11 cellular contexts compared by ENCODE assay signal in genomic region chr4:85842540-85842939, GRCh38.
DNase-seq lines count a peak whose midpoint lies in the region; ATAC-seq, FAIRE-seq and TF ChIP-seq lines count a peak whose summit lies in the region.
"Had no signal": no experiment of that assay in that cellular context is flagged by ENCODE, and none has a peak within 500 bp of the region (broad histone marks: within the 10 kb centered on the region; RNA-seq: fewer than 3 reads in every experiment).

No MANE protein-coding gene starts in this region.

- no peak overlapping the region for H3K18ac ChIP-seq in H1 (ENCODE audit: extremely low read depth, low read length)

- no peaks in the 10 kb centered on the region for H3K4me1 ChIP-seq in H1 (replicated peaks in 1 of 4; ENCODE audit: control insufficient read depth in 3 of 4, insufficient read depth in 4 of 4, low read length in 3 of 4)
- peaks cover 11% of the 10 kb centered on the region for H3K4me1 ChIP-seq in osteoblast (ENCODE audit: insufficient read depth, low read length)
- H3K4me1 ChIP-seq: HAP-1 had no signal

- no peaks in the 10 kb centered on the region for H3K79me2 ChIP-seq in H1 (ENCODE audit: control insufficient read depth in 1 of 2, insufficient read depth in 2 of 2, low read length in 2 of 2)
- H3K79me2 ChIP-seq in osteoblast (ENCODE audit: insufficient read depth, low read length) = peaks cover 51% of the 10 kb centered on the region

- no peak for TF ChIP-seq RAD21 in H1 (IDR thresholded peaks at IDR 0.05 in 1 of 2, conservative IDR thresholded peaks at IDR 0.05 in 1 of 2; ENCODE audit: low read depth in 2 of 2, low read length in 2 of 2)

- TF ChIP-seq CTCF in H1 (IDR thresholded peaks at IDR 0.05; ENCODE audit: control extremely low read depth in 1 of 3, insufficient read depth in 1 of 3, low read depth in 1 of 3, low read length in 3 of 3) (no peak), osteoblast (IDR thresholded peaks at IDR 0.05; ENCODE audit: extremely low read depth, low read depth, low read length) (no peak), D721Med (IDR thresholded peaks at IDR 0.05; ENCODE audit: insufficient read depth, missing control alignments) (no peak)

- H3K36me3 ChIP-seq in H1 (ENCODE audit: control insufficient read depth in 2 of 4, insufficient read depth in 4 of 4, low read length in 3 of 4) = no peaks in the 10 kb centered on the region
- H3K36me3 ChIP-seq in osteoblast (ENCODE audit: insufficient read depth, low read length) = no peaks in the 10 kb centered on the region
- H3K36me3 ChIP-seq: HAP-1 had no signal

- H2AFZ ChIP-seq in H1 (ENCODE audit: low read length) = peak overlapping the region; percentile 91; the same call in 1 of the 2 replicates
- H2AFZ ChIP-seq in osteoblast (ENCODE audit: low read length) = no peak overlapping the region

- DNase-seq in GF-D8 (lab: John Stamatoyannopoulos, UW) (peak; percentile 37), NCI-H69 (lab: John Stamatoyannopoulos, UW) (peak; percentile 24), H1 (ENCODE audit: low read depth in 1 of 2, low spot score in 2 of 2) (no peak), osteoblast (ENCODE audit: insufficient read length, low spot score, missing footprints) (no peak), left lobe of liver (ENCODE audit: low spot score) (no peak), D721Med (ENCODE audit: insufficient read length, low spot score) (no peak)
- DNase-seq in activated CD4-positive, alpha-beta T cell treated with anti-CD3 and anti-CD28 coated beads for 1 hour = no peak
- DNase-seq in stimulated activated CD4-positive, alpha-beta T cell treated with anti-CD3 and anti-CD28 coated beads, Interleukin-2, amount 100 ng/mL, for 48 hours = no peak
- DNase-seq: activated CD4-positive, alpha-beta T cell treated with anti-CD3 and anti-CD28 coated beads, Interleukin-2, amount 50 U/mL, for 4 hours; erythroblast had no signal

- CTCF ChIA-PET in H1 (lab: Charles Lee; ENCODE audit: partially characterized antibody) = no interaction called here

- no peak overlapping the region for H3K23ac ChIP-seq in H1 (ENCODE audit: insufficient read length)

- no peak overlapping the region for H4K5ac ChIP-seq in H1 (ENCODE audit: insufficient read length, low read depth, low read length)

- no peak for TF ChIP-seq POLR2A in H1 (IDR thresholded peaks at IDR 0.05; ENCODE audit: control extremely low read depth in 1 of 2, low read depth in 2 of 2, low read length in 2 of 2)

- POLR2A ChIA-PET in H1 (lab: Charles Lee; ENCODE audit: partially characterized antibody) = no interaction called here

- no peaks in the 10 kb centered on the region for H3K9me3 ChIP-seq in H1 (ENCODE audit: insufficient read depth in 2 of 2, low read depth in 1 of 2, low read length in 1 of 2)
- no peaks in the 10 kb centered on the region for H3K9me3 ChIP-seq in osteoblast (ENCODE audit: low read depth, low read length)
- H3K9me3 ChIP-seq: HAP-1 had no signal

- no peak overlapping the region for H3K9ac ChIP-seq in H1 (replicated peaks in 1 of 4; ENCODE audit: extremely low read depth in 1 of 4, low read depth in 3 of 4, low read length in 3 of 4)

- no peak overlapping the region for H2AK5ac ChIP-seq in H1 (ENCODE audit: low read depth, low read length)

- no peaks in the 10 kb centered on the region for H3K27me3 ChIP-seq in H1 (replicated peaks in 1 of 4; ENCODE audit: control insufficient read depth in 3 of 4, extremely low read depth in 1 of 4, insufficient read depth in 3 of 4, low read length in 3 of 4)
- no peaks in the 10 kb centered on the region for H3K27me3 ChIP-seq in osteoblast (ENCODE audit: insufficient read depth, low read length)

- H4K20me1 ChIP-seq in H1 (replicated peaks in 1 of 2; ENCODE audit: control insufficient read depth in 1 of 2, insufficient read depth in 2 of 2, low read length in 2 of 2) = no peaks in the 10 kb centered on the region
- H4K20me1 ChIP-seq in osteoblast (ENCODE audit: insufficient read depth, low read length) = no peaks in the 10 kb centered on the region

- no peak overlapping the region for H3K27ac ChIP-seq in H1 (ENCODE audit: low read depth, low read length)
- peak overlapping the region; percentile 68 for H3K27ac ChIP-seq in osteoblast (ENCODE audit: low read depth, low read length)

- no peaks in the 10 kb centered on the region for H3K79me1 ChIP-seq in H1 (ENCODE audit: low read depth, low read length)

- ATAC-seq in left lobe of liver = no peak

- no peak for TF ChIP-seq EP300 in H1 (IDR thresholded peaks at IDR 0.05; ENCODE audit: borderline replicate concordance in 1 of 2, low read depth in 2 of 2, low read length in 2 of 2)

- no peak overlapping the region for H3K4me3 ChIP-seq in H1 (ENCODE audit: extremely low read depth in 1 of 4, insufficient read depth in 2 of 4, low read depth in 3 of 4, low read length in 4 of 4)
- no peak overlapping the region for H3K4me3 ChIP-seq in osteoblast (ENCODE audit: insufficient read depth, low read length)
- H3K4me3 ChIP-seq: HAP-1 had no signal

- H4K91ac ChIP-seq in H1 (replicated peaks; ENCODE audit: insufficient read length, low read length) = no peak overlapping the region

- 94% methylated on average over 7 of the region's 7 CpGs; no CpG with 5 or more reads in 1 of the 2 experiments for WGBS in H1 (ENCODE audit: extremely low coverage in 1 of 2, insufficient coverage in 1 of 2, insufficient read length in 1 of 2, insufficient replicate concordance in 2 of 2, low coverage in 1 of 2, low lambda C conversion rate in 2 of 2, missing lambda C conversion rate in 1 of 2), 2 experiments

- H3K4ac ChIP-seq in H1 (replicated peaks; ENCODE audit: insufficient read length, low read depth, low read length) = no peak overlapping the region

- H3K56ac ChIP-seq in H1 (replicated peaks; ENCODE audit: insufficient read length, low read depth, low read length) = no peak overlapping the region

- no peak overlapping the region for H2BK20ac ChIP-seq in H1 (ENCODE audit: low read length)

- no peak for FAIRE-seq in H1 (lab: Jason Lieb, UNC)
- FAIRE-seq in D721Med (lab: Jason Lieb, UNC) = no peak

- no peak overlapping the region for H2BK120ac ChIP-seq in H1 (replicated peaks; ENCODE audit: low read depth, low read length)

- no peak overlapping the region for H2BK15ac ChIP-seq in H1 (ENCODE audit: low read length)

- H3K23me2 ChIP-seq in H1 (ENCODE audit: low read depth, low read length) = no peaks in the 10 kb centered on the region

- no peak overlapping the region for H2BK5ac ChIP-seq in H1 (ENCODE audit: low read depth, low read length)

- no peak overlapping the region for H4K8ac ChIP-seq in H1 (ENCODE audit: extremely low read depth, insufficient read depth, low read length)

- H2BK12ac ChIP-seq in H1 (ENCODE audit: low read depth, low read length) = no peak overlapping the region

- H3K4me2 ChIP-seq in H1 (ENCODE audit: insufficient read depth in 1 of 2, low read depth in 2 of 2, low read length in 2 of 2) (no peak overlapping the region), osteoblast (ENCODE audit: insufficient read depth, low read length) (peak overlapping the region; percentile 33)

- H3K14ac ChIP-seq in H1 (ENCODE audit: insufficient read length) = no peak overlapping the region

TF ChIP-seq in H1, 55 proteins besides CTCF, POLR2A, EP300 and RAD21 (continues in another document):
- TF ChIP-seq SUZ12 (IDR thresholded peaks at IDR 0.05; ENCODE audit: low read length) (no peak), TAF7 (optimal IDR thresholded peaks at IDR 0.05; ENCODE audit: borderline replicate concordance, low read depth, low read length) (no peak), JUND (IDR thresholded peaks at IDR 0.05; ENCODE audit: low read length) (no peak), BACH1 (IDR thresholded peaks at IDR 0.05; ENCODE audit: low read length) (no peak), SIN3A (conservative IDR thresholded peaks at IDR 0.05 in 1 of 2, IDR thresholded peaks at IDR 0.05 in 1 of 2; ENCODE audit: low read depth in 1 of 2, low read length in 2 of 2) (no peak), ATF3 (IDR thresholded peaks at IDR 0.05; ENCODE audit: insufficient read depth, low read depth, low read length) (no peak), NRF1 (IDR thresholded peaks at IDR 0.05; ENCODE audit: low read depth, low read length) (no peak), HDAC2 (IDR thresholded peaks at IDR 0.05; ENCODE audit: borderline replicate concordance in 1 of 2, low read depth in 2 of 2, low read length in 2 of 2) (no peak), SP1 (IDR thresholded peaks at IDR 0.05; ENCODE audit: low read depth, low read length) (no peak), CHD2 (IDR thresholded peaks at IDR 0.05; ENCODE audit: low read length) (no peak), USF2 (IDR thresholded peaks at IDR 0.05; ENCODE audit: low read length) (no peak)

Comparison
In these comparisons a context has a peak if more than half of its experiments do, and no peak if none do; other contexts are left out.
1. DNase-seq: peak in GF-D8 (single experiment) and NCI-H69 (single experiment); none in H1 (0 of 2), osteoblast (single experiment), left lobe of liver (single experiment), activated CD4-positive, alpha-beta T cell treated with anti-CD3 and anti-CD28 coated beads for 1 hour (single experiment), stimulated activated CD4-positive, alpha-beta T cell treated with anti-CD3 and anti-CD28 coated beads, Interleukin-2, amount 100 ng/mL, for 48 hours (0 of 2) and D721Med (single experiment).